Comparison of ENCODE assay signal across 18 cellular contexts in the genomic region with DNA sequence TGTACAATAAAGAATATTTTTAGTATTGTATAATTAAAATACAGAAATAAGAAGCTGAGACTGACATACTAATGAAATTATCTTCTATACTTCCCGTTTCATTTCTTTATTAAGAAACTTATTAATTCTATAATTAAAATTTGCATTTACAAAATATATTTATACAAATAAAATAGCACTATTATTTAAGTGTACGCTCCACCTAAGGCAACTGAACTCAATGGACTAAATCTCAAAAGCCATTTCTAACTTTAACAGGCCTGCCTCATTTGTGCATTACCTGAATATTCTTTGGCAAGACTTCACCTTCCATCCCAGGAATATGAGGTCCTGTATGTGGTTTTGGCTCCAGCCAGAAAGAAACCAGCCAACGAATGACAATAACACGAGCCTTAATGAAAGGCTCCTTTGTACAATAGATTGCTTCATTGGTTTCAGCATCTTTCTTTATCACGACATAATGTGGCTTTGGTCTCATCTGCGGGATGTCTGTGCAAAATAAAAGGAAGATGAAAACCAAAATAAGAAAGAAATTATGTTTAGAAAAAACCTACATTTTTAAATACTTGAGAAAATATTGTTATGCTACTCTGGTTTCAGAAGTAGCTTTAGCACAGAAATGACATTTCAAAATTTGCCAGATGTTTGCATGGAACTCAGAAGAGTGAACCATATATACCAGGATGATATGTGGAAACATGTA. TPM values are rescaled to one million over a fixed set of nuclear protein-coding genes. Genes with fewer than 3 reads are reported as not detected.
DNase-seq lines count a peak whose midpoint lies in the region; ATAC-seq, FAIRE-seq and TF ChIP-seq lines count a peak whose summit lies in the region.
"Had no signal": no experiment of that assay in that cellular context is flagged by ENCODE, and none has a peak within 500 bp of the region (broad histone marks: within the 10 kb centered on the region; RNA-seq: fewer than 3 reads in every experiment).

No MANE protein-coding gene starts in this region.

- no peaks in the 10 kb centered on the region for H3K27me3 ChIP-seq in HepG2 (ENCODE audit: control insufficient read depth in 1 of 2, insufficient read depth in 2 of 2, low read length in 2 of 2)
- H3K27me3 ChIP-seq in right lobe of liver, result no peaks in the 10 kb centered on the region
- no peaks in the 10 kb centered on the region for H3K27me3 ChIP-seq in pancreas
- H3K27me3 ChIP-seq in H9 (ENCODE audit: insufficient read depth, low read length), result no peaks in the 10 kb centered on the region
- H3K27me3 ChIP-seq: BE2C, Peyer's patch had no signal

- intact Hi-C loops in HepG2 (cut with micrococcal nuclease; ENCODE audit: unreplicated experiment) (no loop called here), right lobe of liver (cut with DNase I) (no loop called here), pancreas (cut with DNase I) (no loop called here)

- H3K27me3 Mint-ChIP-seq in activated naive CD4-positive, alpha-beta T cell treated with anti-CD3 and anti-CD28 coated beads, Interleukin-2, amount 10 ng/mL, durations not matched to agents 7 days and 5 days, result no peaks in the 10 kb centered on the region
- H3K27me3 Mint-ChIP-seq in H9 (ENCODE audit: low read depth), result no peaks in the 10 kb centered on the region
- H3K27me3 Mint-ChIP-seq: CD4-positive, CD25-positive, alpha-beta regulatory T cell had no signal

- H3K79me2 ChIP-seq in HepG2 (ENCODE audit: insufficient read depth, low read length) (no peaks in the 10 kb centered on the region), H9 (ENCODE audit: insufficient read depth, low read length) (no peaks in the 10 kb centered on the region)

- H2BK15ac ChIP-seq in H9 (ENCODE audit: low read depth, low read length), result no peak overlapping the region

- peaks cover 8% of the 10 kb centered on the region for H3K4me1 Mint-ChIP-seq in activated naive CD4-positive, alpha-beta T cell treated with anti-CD3 and anti-CD28 coated beads, Interleukin-2, amount 10 ng/mL, durations not matched to agents 7 days and 5 days
- no peaks in the 10 kb centered on the region; a peak in 1 of 4 replicates for H3K4me1 Mint-ChIP-seq in H9

- H2BK120ac ChIP-seq in H9 (ENCODE audit: low read depth, low read length, poor library complexity, severe bottlenecking), result no peak overlapping the region

- H4K8ac ChIP-seq in H9 (replicated peaks; ENCODE audit: insufficient read length, low read depth, low read length), result no peak overlapping the region

- H3K56ac ChIP-seq in H9 (ENCODE audit: insufficient read length, low read depth, low read length), result no peak overlapping the region

- H3K79me1 ChIP-seq in H9 (ENCODE audit: insufficient read depth, low read depth, low read length, poor library complexity, severe bottlenecking), result no peaks in the 10 kb centered on the region

- H3K27ac Mint-ChIP-seq in activated naive CD4-positive, alpha-beta T cell treated with anti-CD3 and anti-CD28 coated beads, Interleukin-2, amount 10 ng/mL, durations not matched to agents 7 days and 5 days, result no peak overlapping the region
- H3K27ac Mint-ChIP-seq in H9, result no peak overlapping the region
- H3K27ac Mint-ChIP-seq: CD4-positive, CD25-positive, alpha-beta regulatory T cell had no signal

- CTCF ChIA-PET in HepG2 (lab: Yijun Ruan, JAX; ENCODE audit: low intra/inter-chr PET ratio, low total read pairs), result no interaction called here
- CTCF ChIA-PET in activated naive CD4-positive, alpha-beta T cell treated with anti-CD3 and anti-CD28 coated beads, Interleukin-2, amount 10 ng/mL, durations not matched to agents 7 days and 5 days (lab: Charles Lee), result no interaction called here

- no peak overlapping the region for H2BK5ac ChIP-seq in H9 (ENCODE audit: insufficient read length, low read length)

- no peaks in the 10 kb centered on the region for H4K20me1 ChIP-seq in HepG2 (ENCODE audit: insufficient read depth, low read length)
- H4K20me1 ChIP-seq in H9 (ENCODE audit: control insufficient read depth, insufficient read depth, insufficient read length), result no peaks in the 10 kb centered on the region

- no peak overlapping the region for H3K23ac ChIP-seq in H9 (ENCODE audit: insufficient read length, low read depth, low read length)

- H3K27ac ChIP-seq in HepG2 (ENCODE audit: extremely low read length, insufficient read depth, low read length), result no peak overlapping the region
- no peak overlapping the region for H3K27ac ChIP-seq in right lobe of liver
- H3K27ac ChIP-seq in pancreas, result no peak overlapping the region
- H3K27ac ChIP-seq in H9 (ENCODE audit: insufficient read length, low read depth, low read length), result no peak overlapping the region
- H3K27ac ChIP-seq: GM23248, Peyer's patch had no signal

- H3K4me2 ChIP-seq in HepG2 (ENCODE audit: low read depth, low read length), result no peak overlapping the region
- no peak overlapping the region for H3K4me2 ChIP-seq in H9 (ENCODE audit: insufficient read depth, insufficient read length, low read length)

- no peak overlapping the region for H2BK20ac ChIP-seq in H9 (ENCODE audit: low read depth, low read length, poor library complexity, severe bottlenecking)

- TF ChIP-seq CTCF in HepG2 (CRISPR knock-in tag; IDR thresholded peaks at IDR 0.05) (no peak), right lobe of liver (IDR thresholded peaks at IDR 0.05) (no peak), pancreas (IDR thresholded peaks at IDR 0.05) (no peak), H9 (conservative IDR thresholded peaks at IDR 0.05) (no peak)

- H3K9ac ChIP-seq in HepG2 (ENCODE audit: insufficient read depth, low read depth, low read length), result no peak overlapping the region
- H3K9ac ChIP-seq in H9 (ENCODE audit: extremely low read depth, insufficient read length, low read length), result no peak overlapping the region
- H3K9ac ChIP-seq: GM23248 had no signal

- H2AK5ac ChIP-seq in H9 (ENCODE audit: insufficient read length, low read length), result no peak overlapping the region

- no peak for TF ChIP-seq RAD21 in HepG2 (CRISPR knock-in tag; IDR thresholded peaks at IDR 0.05)

- TF ChIP-seq EP300 in HepG2 (IDR thresholded peaks at IDR 0.05; ENCODE audit: low read depth in 2 of 2, low read length in 2 of 2) (no peak), HepG2 (CRISPR knock-in tag; IDR thresholded peaks at IDR 0.05; ENCODE audit: borderline replicate concordance) (no peak)

- H3K23me2 ChIP-seq in H9 (ENCODE audit: insufficient read length, low read depth, low read length, poor library complexity, severe bottlenecking), result no peaks in the 10 kb centered on the region

- no peak overlapping the region for H3K4ac ChIP-seq in H9 (ENCODE audit: low read depth, low read length)

- no TSS peak for BruUV-seq in HepG2 (replicated peaks; lab: Mats Ljungman, UMichigan)

- H3K36me3 ChIP-seq in HepG2 (replicated peaks in 1 of 2; ENCODE audit: control insufficient read depth in 1 of 2, insufficient read depth in 2 of 2, low read length in 2 of 2) (peaks cover 27 to 82% of the 10 kb centered on the region in 2 experiments), right lobe of liver (peaks cover 0 to 34% (median 1%) of the 10 kb centered on the region in 4 donors), pancreas (peaks cover 0 to 14% (median 6%) of the 10 kb centered on the region in 3 donors)

- 96% methylated on average over 6 of the region's 6 CpGs for WGBS in HepG2 (ENCODE audit: low lambda C conversion rate)
- WGBS in right lobe of liver (ENCODE audit: insufficient coverage, low coverage, low lambda C conversion rate, missing lambda C conversion rate), result 93% methylated on average over 6 of the region's 6 CpGs
- WGBS in pancreas, 2 donors, result 84 to 90% methylated on average over 4 to 6 of the region's 6 CpGs
- WGBS in H9 (ENCODE audit: extremely low coverage, insufficient read length, low lambda C conversion rate), result no CpG with 5 or more reads among the region's 6 CpGs

- no peak overlapping the region for H3K18ac ChIP-seq in H9 (ENCODE audit: insufficient read length, low read depth, low read length)

- no peak overlapping the region for H2AFZ ChIP-seq in HepG2 (ENCODE audit: low read length)
- no peak overlapping the region for H2AFZ ChIP-seq in H9 (ENCODE audit: low read length)
- H2AFZ ChIP-seq: GM23248 had no signal

- in situ Hi-C loops in HepG2 (cut with HindIII; ENCODE audit: extremely low pct_ligation_motif_present, low pct_unique_long_range_greater_than_20kb), result no loop called here

- H4K91ac ChIP-seq in H9 (ENCODE audit: insufficient read length, low read depth, low read length), result no peak overlapping the region

- POLR2A ChIA-PET in HepG2 (lab: Yijun Ruan, JAX), result no interaction called here

- peaks cover 47% of the 10 kb centered on the region for H3K36me3 Mint-ChIP-seq in activated naive CD4-positive, alpha-beta T cell treated with anti-CD3 and anti-CD28 coated beads, Interleukin-2, amount 10 ng/mL, durations not matched to agents 7 days and 5 days
- peaks cover 0 to 30% (median 9%) of the 10 kb centered on the region in 3 experiments; a peak in 4 of 7 replicates for H3K36me3 Mint-ChIP-seq in H9 (ENCODE audit: insufficient read depth in 1 of 3, low read depth in 3 of 3)

- H3K4me3 ChIP-seq in HepG2 (replicated peaks in 1 of 3; ENCODE audit: insufficient read depth in 1 of 3, low read depth in 2 of 3, low read length in 3 of 3) (no peak overlapping the region), right lobe of liver (no peak overlapping the region), pancreas (no peak overlapping the region)
- H3K4me3 ChIP-seq: GM23248, Peyer's patch had no signal

- no peak overlapping the region for H3K4me3 Mint-ChIP-seq in activated naive CD4-positive, alpha-beta T cell treated with anti-CD3 and anti-CD28 coated beads, Interleukin-2, amount 10 ng/mL, durations not matched to agents 7 days and 5 days
- no peak overlapping the region for H3K4me3 Mint-ChIP-seq in H9
- H3K4me3 Mint-ChIP-seq: CD4-positive, CD25-positive, alpha-beta regulatory T cell had no signal

- DNase-seq in HepG2 (ENCODE audit: low spot score), result no peak
- no peak for DNase-seq in right lobe of liver
- peak; percentile 63 for DNase-seq in globus pallidus (ENCODE audit: low spot score)
- DNase-seq in pancreas, result no peak
- no peak for DNase-seq in activated gamma-delta T cell treated with Interleukin-2 at 50 U/mL for 16 hours
- no peak for DNase-seq in activated naive CD4-positive, alpha-beta T cell treated with anti-CD3 and anti-CD28 coated beads, Interleukin-2, amount 10 ng/mL, durations not matched to agents 7 days and 5 days
- DNase-seq in SHP77 treated with DMSO at 0.1 percent for 48 hours (lab: John Stamatoyannopoulos, UW), result no peak
- DNase-seq in H9, result no peak
- DNase-seq: 8988T; BE2C; CD4-positive, CD25-positive, alpha-beta regulatory T cell; COR-L47; GM23248; NCI-H1105; NCI-H2081 treated with DMSO at 0.1 percent for 48 hours; NCI-H446 treated with DMSO at 0.1 percent for 48 hours; NCI-H69; Peyer's patch had no signal

- H2BK12ac ChIP-seq in H9 (ENCODE audit: insufficient read length, low read depth, low read length), result no peak overlapping the region

- H3K9me3 ChIP-seq in HepG2 (ENCODE audit: low read length), result no peaks in the 10 kb centered on the region
- no peaks in the 10 kb centered on the region for H3K9me3 ChIP-seq in right lobe of liver
- H3K9me3 ChIP-seq in pancreas, result no peaks in the 10 kb centered on the region
- no peaks in the 10 kb centered on the region for H3K9me3 ChIP-seq in H9 (ENCODE audit: control insufficient read depth, low read depth, low read length)
- H3K9me3 ChIP-seq: BE2C, Peyer's patch had no signal

- H3T11ph ChIP-seq in H9 (ENCODE audit: low read length), result no peak overlapping the region

- no peaks in the 10 kb centered on the region for H3K9me3 Mint-ChIP-seq in activated naive CD4-positive, alpha-beta T cell treated with anti-CD3 and anti-CD28 coated beads, Interleukin-2, amount 10 ng/mL, durations not matched to agents 7 days and 5 days
- H3K9me3 Mint-ChIP-seq in H9, result no peaks in the 10 kb centered on the region
- H3K9me3 Mint-ChIP-seq: CD4-positive, CD25-positive, alpha-beta regulatory T cell had no signal

- no peak overlapping the region for H4K5ac ChIP-seq in H9 (ENCODE audit: insufficient read length, low read depth, low read length)

- no peaks in the 10 kb centered on the region for H3K4me1 ChIP-seq in HepG2 (ENCODE audit: insufficient read depth, low read length)
- H3K4me1 ChIP-seq in right lobe of liver, result no peaks in the 10 kb centered on the region
- no peaks in the 10 kb centered on the region for H3K4me1 ChIP-seq in pancreas
- H3K4me1 ChIP-seq in H9 (ENCODE audit: insufficient read depth, low read length), result no peaks in the 10 kb centered on the region
- H3K4me1 ChIP-seq: BE2C, Peyer's patch had no signal

- FAIRE-seq in HepG2 (lab: Jason Lieb, UNC), result no peak
- peak; percentile 32 for FAIRE-seq in pancreas (lab: Jason Lieb, UNC)

- no peak overlapping the region for H3K14ac ChIP-seq in H9 (ENCODE audit: insufficient read depth, low read length)

- TF ChIP-seq POLR2A in HepG2 (IDR thresholded peaks at IDR 0.05; ENCODE audit: insufficient read depth in 1 of 2, low read depth in 2 of 2, low read length in 2 of 2), result no peak
- no peak for TF ChIP-seq POLR2A in right lobe of liver (IDR thresholded peaks at IDR 0.05)

- ATAC-seq in HepG2 (no peak), right lobe of liver (no peak), pancreas (no peak)

RNA-seq across cellular contexts. Expression of a gene that starts 58.7 kb away (rescaled TPM):
- total RNA-seq in HepG2 (2016; rRNA removed; fragmentation: Illumina TruSeq; extraction: Trizol), result 89.2 and 103 TPM in 2 replicates
- 67.7 and 82.5 TPM in 2 replicates for total RNA-seq in HepG2 (2016; cell fraction: cytosol; rRNA removed; fragmentation: Illumina TruSeq; extraction: Trizol; ENCODE audit: low read depth)
- 88.4 and 98.4 TPM in 2 replicates for total RNA-seq in HepG2 (2016; cell fraction: insoluble cytoplasmic fraction; rRNA removed; fragmentation: Illumina TruSeq; extraction: Trizol)
- total RNA-seq in HepG2 (2016; cell fraction: membrane; rRNA removed; fragmentation: Illumina TruSeq; extraction: Trizol), result 66.2 and 85.5 TPM in 2 replicates
- 215 and 231 TPM in 2 replicates for total RNA-seq in HepG2 (2016; cell fraction: nucleus; rRNA removed; fragmentation: Illumina TruSeq; extraction: Trizol)
- polyA plus RNA-seq in HepG2 (2011; rRNA removed), result 58.2 and 65.0 TPM in 2 replicates
- 20.3 and 33.5 TPM in 2 replicates for polyA plus RNA-seq in HepG2 (2011; cell fraction: cytosol; rRNA removed)
- 72.7 and 78.9 TPM in 2 replicates for polyA plus RNA-seq in HepG2 (2011; cell fraction: nucleus; rRNA removed)
- 49.6 and 52.4 TPM in 2 replicates for polyA plus RNA-seq in HepG2 (2012)
- polyA plus RNA-seq in HepG2 (2016; cell fraction: cytosol; fragmentation: Illumina TruSeq; extraction: Trizol; ENCODE audit: low read depth), result 4.1 TPM in 2 replicates
- 61.0 and 61.5 TPM in 2 replicates for polyA plus RNA-seq in HepG2 (2016; cell fraction: insoluble cytoplasmic fraction; fragmentation: Illumina TruSeq; extraction: Trizol; ENCODE audit: low read depth)
- polyA plus RNA-seq in HepG2 (2016; cell fraction: membrane; fragmentation: Illumina TruSeq; extraction: Trizol; ENCODE audit: low read depth), result 8.3 and 9.4 TPM in 2 replicates
- polyA plus RNA-seq in HepG2 (2016; cell fraction: nucleus; fragmentation: Illumina TruSeq; extraction: Trizol; ENCODE audit: insufficient read depth, low read depth), result 95.7 and 106 TPM in 2 replicates
- polyA minus RNA-seq in HepG2 (2011; rRNA and poly(A)+ RNA removed; ENCODE audit: low replicate concordance), result 28.8 and 235 TPM in 2 replicates
- 103 and 117 TPM in 2 replicates for polyA minus RNA-seq in HepG2 (2011; cell fraction: cytosol; rRNA and poly(A)+ RNA removed)
- polyA minus RNA-seq in HepG2 (2011; cell fraction: nucleus; rRNA and poly(A)+ RNA removed), result 733 and 766 TPM in 2 replicates
- 10 to 100 TPM; 16.2 to 23.3 (median 19.7) TPM for total RNA-seq in right lobe of liver
- total RNA-seq in pancreas, result 10 to 100 TPM; 27.0 to 35.4 (median 29.5) TPM
- polyA plus RNA-seq in pancreas, result 10 to 100 TPM; 16.0 to 19.7 TPM
- total RNA-seq in H9 (2021), result 25.8 and 29.8 TPM in 2 replicates
